In the genomic region with DNA sequence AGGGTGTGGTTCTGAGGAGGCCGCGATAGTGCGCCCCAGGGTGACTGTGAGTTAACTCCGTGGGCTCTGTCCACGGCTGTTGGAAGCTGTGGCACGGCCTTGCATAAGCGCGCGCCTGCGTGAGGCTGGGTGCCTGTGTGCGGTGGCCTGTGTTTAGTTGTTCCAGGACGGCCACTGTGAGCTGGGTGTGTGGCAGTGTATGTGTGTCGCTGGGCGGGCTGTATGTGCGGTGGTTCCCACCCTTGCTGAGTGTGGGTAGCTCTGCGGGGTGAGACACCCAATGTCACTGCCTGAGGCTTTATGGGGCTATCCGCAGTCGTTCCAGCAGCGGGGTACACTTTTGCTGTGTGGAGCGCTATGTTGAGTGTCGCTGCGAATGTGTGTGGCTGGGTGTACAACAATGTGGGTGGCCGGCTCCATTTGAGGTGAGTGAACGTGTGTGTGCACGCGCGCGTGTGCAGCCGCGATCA, we compare ENCODE assay signal across 1 cellular context.
TF ChIP-seq lines count a peak whose summit lies in the region.

No MANE protein-coding gene starts in this region.

TF ChIP-seq in HepG2, 621 proteins besides CTCF, POLR2A, EP300 and RAD21 (continued from another document):
- TF ChIP-seq, protein P1, sequence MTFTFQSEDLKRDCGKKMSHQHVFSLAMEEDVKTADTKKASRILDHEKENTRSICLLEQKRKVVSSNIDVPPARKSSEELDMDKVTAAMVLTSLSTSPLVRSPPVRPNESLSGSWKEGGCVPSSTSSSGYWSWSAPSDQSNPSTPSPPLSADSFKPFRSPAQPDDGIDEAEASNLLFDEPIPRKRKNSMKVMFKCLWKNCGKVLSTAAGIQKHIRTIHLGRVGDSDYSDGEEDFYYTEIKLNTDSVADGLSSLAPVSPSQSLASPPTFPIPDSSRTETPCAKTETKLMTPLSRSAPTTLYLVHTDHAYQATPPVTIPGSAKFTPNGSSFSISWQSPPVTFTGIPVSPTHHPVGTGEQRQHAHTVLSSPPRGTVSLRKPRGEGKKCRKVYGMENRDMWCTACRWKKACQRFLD (CRISPR knock-in tag; IDR thresholded peaks at IDR 0.05; ENCODE audit: borderline replicate concordance): 0 out of 2 replicates have a peak, but pooled peaks have one; percentile 31
TF ChIP-seq in HepG2: peak in this region for 42.
